Comparison of ENCODE assay signal across 1 cellular context in genomic region chr18:42271656-42272355, GRCh38.
TF ChIP-seq lines count a peak whose summit lies in the region.

No MANE protein-coding gene starts in this region.

TF ChIP-seq in HEK293, 187 proteins besides CTCF, POLR2A, EP300 and RAD21 (continued from another document):
- TF ChIP-seq ZNF639 (tag by site-specific recombination; IDR thresholded peaks at IDR 0.05): no peak
- TF ChIP-seq ZNF211 (tag by site-specific recombination; IDR thresholded peaks at IDR 0.05; ENCODE audit: low read depth): no peak
- TF ChIP-seq HOXC10 (CRISPR knock-in tag; IDR thresholded peaks at IDR 0.05): no peak
